19 cellular contexts compared by ENCODE assay signal in genomic region chr2:137948894-137949293, GRCh38. TPM values are rescaled to one million over a fixed set of nuclear protein-coding genes. Genes with fewer than 3 reads are reported as not detected.
A peak's percentile ranks its signal among the peaks of the same experiment; 100 is the strongest.
DNase-seq lines count a peak whose midpoint lies in the region; ATAC-seq and TF ChIP-seq lines count a peak whose summit lies in the region.
"Had no signal": no experiment of that assay in that cellular context is flagged by ENCODE, and none has a peak within 500 bp of the region (broad histone marks: within the 10 kb centered on the region; RNA-seq: fewer than 3 reads in every experiment).

No MANE protein-coding gene starts in this region.

- intact Hi-C loops in colonic mucosa (cut with DNase I) (loop anchor here (10.0 kb wide), 1 partner anchor 136 kb away; no protein-coding TSS in a partner anchor), mucosa of descending colon (cut with DNase I, micrococcal nuclease) (no loop called here), transverse colon (cut with DNase I; ENCODE audit: low total_unique reads) (no loop called here)

- 43 to 44% methylated on average over 2 to 7 of the region's 7 CpGs for WGBS in transverse colon (ENCODE audit: low coverage in 1 of 2), 2 donors

- no peak for TF ChIP-seq EP300 in transverse colon (IDR thresholded peaks at IDR 0.05; ENCODE audit: low read depth)

- TF ChIP-seq CTCF in colonic mucosa (IDR thresholded peaks at IDR 0.05) (no peak), mucosa of descending colon (IDR thresholded peaks at IDR 0.05) (no peak), transverse colon (IDR thresholded peaks at IDR 0.05) (no peak)

- H3K27ac ChIP-seq in colonic mucosa, result peak overlapping the region; percentile 68
- peak overlapping the region; percentile 36 to 53 (median 41) for H3K27ac ChIP-seq in transverse colon
- H3K27ac ChIP-seq: 22Rv1, BLaER1, C4-2B had no signal

- peak overlapping the region in 1 of 2 donors; percentile 21 for H3K9ac ChIP-seq in colonic mucosa (ENCODE audit: low read depth in 2 of 2, low read length in 2 of 2)
- H3K9ac ChIP-seq: BLaER1 had no signal

- H3K36me3 ChIP-seq in colonic mucosa (no peaks in the 10 kb centered on the region), mucosa of descending colon (ENCODE audit: low read depth) (no peaks in the 10 kb centered on the region), transverse colon (no peaks in the 10 kb centered on the region)
- H3K36me3 ChIP-seq: BLaER1, HAP-1 had no signal

- no peak for TF ChIP-seq POLR2A in transverse colon (IDR thresholded peaks at IDR 0.05)

- no peak overlapping the region for H3K4me3 ChIP-seq in colonic mucosa
- no peak overlapping the region for H3K4me3 ChIP-seq in mucosa of descending colon
- no peak overlapping the region for H3K4me3 ChIP-seq in transverse colon
- H3K4me3 ChIP-seq: BLaER1, HAP-1 had no signal

- ATAC-seq in mucosa of descending colon (peak; percentile 78), GM19397 (IDR thresholded peaks at IDR 0.05; ENCODE audit: unreplicated experiment) (no peak), GM19452 (IDR thresholded peaks at IDR 0.05; ENCODE audit: unreplicated experiment) (no peak)
- ATAC-seq: CD8-positive, alpha-beta T cell had no signal

- in situ Hi-C loops in transverse colon (cut with MboI; ENCODE audit: low pct_ligation_motif_present in 1 of 4, low pct_unique_long_range_greater_than_20kb in 1 of 4, low sequenced_read_pairs in 3 of 4), result loop anchor here in 2 of 4 donors (25.0 kb wide), 2 partner anchors 138 to 438 kb away; no protein-coding TSS in a partner anchor

- DNase-seq in HT-29 (ENCODE audit: low spot score) (peak; percentile 3), colonic mucosa (peak; percentile 43), mucosa of descending colon (no peak), transverse colon (no peak), NCI-H226 (no peak)
- DNase-seq: Caco-2; CD4-positive, CD25-positive, alpha-beta regulatory T cell; CD8-positive, alpha-beta T cell; DMS153; DND-41; GOT3; HFFc6 had no signal

- H3K27me3 ChIP-seq in colonic mucosa, result no peaks in the 10 kb centered on the region
- H3K27me3 ChIP-seq in transverse colon, result no peaks in the 10 kb centered on the region
- H3K27me3 ChIP-seq: BLaER1 had no signal

- H3K9me3 ChIP-seq in colonic mucosa, result no peaks in the 10 kb centered on the region
- no peaks in the 10 kb centered on the region for H3K9me3 ChIP-seq in mucosa of descending colon
- H3K9me3 ChIP-seq in transverse colon, result no peaks in the 10 kb centered on the region
- H3K9me3 ChIP-seq: BLaER1, Caco-2, HAP-1 had no signal

- H3K4me1 ChIP-seq in colonic mucosa (peaks cover 6% of the 10 kb centered on the region), mucosa of descending colon (ENCODE audit: low read depth) (peaks cover 18% of the 10 kb centered on the region), transverse colon (peaks cover 0 to 34% (median 8%) of the 10 kb centered on the region in 4 donors)
- H3K4me1 ChIP-seq: BLaER1 had no signal

RNA-seq across cellular contexts. Expression of gene HNMT, which starts 15.4 kb away (rescaled TPM):
- total RNA-seq in HT-29 (2014; rRNA removed; shearing (Covaris generic)), result 18.8 and 27.2 TPM in 2 replicates
- total RNA-seq in colonic mucosa (10 to 100 TPM; 62.2 to 82.1 TPM), mucosa of descending colon (100 to 1,000 TPM in 1 of 3 donors, 10 to 100 TPM in 2; 42.6 to 114 (median 62.9) TPM), transverse colon (10 to 100 TPM; 36.3 to 64.9 (median 48.4) TPM)
- total RNA-seq: B cell; CD4-positive, CD25-positive, alpha-beta regulatory T cell; CD8-positive, alpha-beta T cell had no signal

Comparison
In these comparisons a context has a peak if more than half of its experiments do, and no peak if none do; other contexts are left out.
1. DNase-seq: peak in HT-29 (single experiment) and colonic mucosa (single experiment); none in mucosa of descending colon (0 of 3), transverse colon (single experiment) and NCI-H226 (single experiment).